ENCODE assay signal across 19 cellular contexts in the genomic region with DNA sequence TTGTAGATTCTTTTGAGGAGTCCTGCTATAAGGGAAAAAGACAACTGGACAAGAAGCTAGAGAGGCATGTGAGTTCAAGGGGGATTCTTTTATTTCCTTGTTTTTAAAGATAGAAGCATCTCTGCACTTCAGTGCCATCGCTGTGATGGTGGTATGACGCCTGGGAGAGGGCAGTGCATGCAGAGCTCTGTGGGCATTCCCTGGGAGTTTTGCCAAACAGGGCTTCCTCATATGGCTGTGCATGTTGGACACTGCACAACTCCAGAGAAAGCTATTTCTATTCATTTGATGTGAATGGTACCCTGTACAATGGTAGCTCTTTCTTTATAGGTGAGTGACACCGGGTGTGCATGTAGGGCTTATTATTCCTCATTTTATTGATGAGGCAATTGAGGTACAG.
"Had no signal": no experiment of that assay in that cellular context is flagged by ENCODE, and none has a peak within 500 bp of the region (broad histone marks: within the 10 kb centered on the region; RNA-seq: fewer than 3 reads in every experiment).

No MANE protein-coding gene starts in this region.

- DNase-seq: colonic mucosa; cortex of kidney; dermis blood vessel endothelial cell; effector CD4-positive, alpha-beta T cell; effector CD8-positive, alpha-beta T cell; effector memory CD4-positive, alpha-beta T cell; effector memory CD8-positive, alpha-beta T cell; endodermal cell; erythroblast; esophagus squamous epithelium; foreskin fibroblast; foreskin keratinocyte; foreskin melanocyte; gastrocnemius medialis; glutamatergic neuron; heart left ventricle; heart right ventricle had no signal

- ATAC-seq: effector memory CD8-positive, alpha-beta T cell; esophagus mucosa; foreskin keratinocyte; gastrocnemius medialis; gastroesophageal sphincter; heart left ventricle; heart right ventricle had no signal
